10 cellular contexts compared by ENCODE assay signal in the genomic region with DNA sequence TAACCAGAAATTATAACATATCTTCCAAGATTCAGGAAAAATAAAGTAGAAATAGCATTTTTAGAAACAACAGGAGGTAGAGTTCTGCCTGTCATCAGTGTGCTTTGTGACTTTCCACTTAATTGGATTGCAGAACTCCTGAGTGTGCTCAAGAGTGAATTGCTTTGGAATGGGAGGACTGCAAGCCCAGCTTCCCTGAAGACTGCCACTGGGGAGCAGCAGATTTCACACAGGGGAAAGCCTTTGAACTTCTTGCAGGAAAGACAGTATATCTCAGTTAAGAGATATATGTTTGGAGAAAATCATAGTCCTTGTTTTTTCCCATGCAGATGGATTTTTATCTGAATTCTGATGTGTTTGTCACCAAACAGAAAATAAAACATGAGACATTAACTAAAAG.
DNase-seq lines count a peak whose midpoint lies in the region; ATAC-seq and TF ChIP-seq lines count a peak whose summit lies in the region.
"Had no signal": no experiment of that assay in that cellular context is flagged by ENCODE, and none has a peak within 500 bp of the region (broad histone marks: within the 10 kb centered on the region; RNA-seq: fewer than 3 reads in every experiment).

No MANE protein-coding gene starts in this region.

- DNase-seq in G401 (ENCODE audit: low spot score) (peak; percentile 7), RKO (ENCODE audit: low spot score) (peak; percentile 49), fibroblast of gingiva (ENCODE audit: low read depth) (peak; percentile 51), neural crest cell (ENCODE audit: low read depth, low spot score) (no peak), anterior cingulate cortex (lab: John Stamatoyannopoulos, UW) (no peak), spleen (no peak)
- DNase-seq: activated CD4-positive, alpha-beta memory T cell treated with anti-CD3 and anti-CD28 coated beads for 36 hours; pancreas had no signal

- no peak for ATAC-seq in activated T-helper 17 cell treated with anti-CD3 and anti-CD28 coated beads, Interleukin-2, amount 50 U/mL, for 72 hours (replicated peaks)

- no peak overlapping the region for H3K4me3 Mint-ChIP-seq in neural crest cell
- H3K4me3 Mint-ChIP-seq in activated T-helper 17 cell treated with anti-CD3 and anti-CD28 coated beads, Interleukin-2, amount 50 U/mL, for 72 hours = no peak overlapping the region
- H3K4me3 Mint-ChIP-seq: activated CD4-positive, alpha-beta memory T cell treated with anti-CD3 and anti-CD28 coated beads for 36 hours had no signal

- H3K4me1 ChIP-seq in spleen = no peaks in the 10 kb centered on the region
- H3K4me1 ChIP-seq: ascending aorta, pancreas had no signal

- peaks cover 0 to 11% (median 0%) of the 10 kb centered on the region in 8 donors for H3K9me3 ChIP-seq in spleen
- H3K9me3 ChIP-seq: ascending aorta, pancreas had no signal

- intact Hi-C loops in spleen (cut with DNase I; ENCODE audit: low total_unique reads) = no loop called here

- in situ Hi-C loops in G401 (cut with HindIII; ENCODE audit: low sequenced_read_pairs) = no loop called here

- TF ChIP-seq CTCF in neural crest cell (conservative IDR thresholded peaks at IDR 0.05) = peak; percentile 25
- no peak for TF ChIP-seq CTCF in spleen (IDR thresholded peaks at IDR 0.05 in 8 of 11, conservative IDR thresholded peaks at IDR 0.05 in 3 of 11)

- no peaks in the 10 kb centered on the region for H3K27me3 Mint-ChIP-seq in neural crest cell (ENCODE audit: low read depth)
- H3K27me3 Mint-ChIP-seq in activated T-helper 17 cell treated with anti-CD3 and anti-CD28 coated beads, Interleukin-2, amount 50 U/mL, for 72 hours = peaks cover 6% of the 10 kb centered on the region

- H3K27ac ChIP-seq in spleen = no peak overlapping the region
- H3K27ac ChIP-seq: ascending aorta, pancreas had no signal

- H3K4me3 ChIP-seq in spleen = no peak overlapping the region
- H3K4me3 ChIP-seq: ascending aorta, pancreas had no signal

- no peaks in the 10 kb centered on the region for H3K36me3 ChIP-seq in spleen
- H3K36me3 ChIP-seq: ascending aorta, pancreas had no signal

- H3K27me3 ChIP-seq in spleen (replicated peaks in 1 of 7) = peaks cover 0 to 6% (median 0%) of the 10 kb centered on the region in 7 donors
- H3K27me3 ChIP-seq: ascending aorta, pancreas had no signal

- TF ChIP-seq POLR2A in spleen (IDR thresholded peaks at IDR 0.05) = no peak

- no peaks in the 10 kb centered on the region for H3K36me3 Mint-ChIP-seq in neural crest cell (ENCODE audit: low read depth)
- no peaks in the 10 kb centered on the region for H3K36me3 Mint-ChIP-seq in activated T-helper 17 cell treated with anti-CD3 and anti-CD28 coated beads, Interleukin-2, amount 50 U/mL, for 72 hours (ENCODE audit: low read depth)
- H3K36me3 Mint-ChIP-seq: activated CD4-positive, alpha-beta memory T cell treated with anti-CD3 and anti-CD28 coated beads for 36 hours had no signal

- no peaks in the 10 kb centered on the region for H3K4me1 Mint-ChIP-seq in neural crest cell
- H3K4me1 Mint-ChIP-seq in activated T-helper 17 cell treated with anti-CD3 and anti-CD28 coated beads, Interleukin-2, amount 50 U/mL, for 72 hours = no peaks in the 10 kb centered on the region

- no peak overlapping the region for H3K27ac Mint-ChIP-seq in neural crest cell (ENCODE audit: unreplicated experiment)
- H3K27ac Mint-ChIP-seq in activated T-helper 17 cell treated with anti-CD3 and anti-CD28 coated beads, Interleukin-2, amount 50 U/mL, for 72 hours = no peak overlapping the region
- H3K27ac Mint-ChIP-seq: activated CD4-positive, alpha-beta memory T cell treated with anti-CD3 and anti-CD28 coated beads for 36 hours had no signal

- H3K9me3 Mint-ChIP-seq in neural crest cell = no peaks in the 10 kb centered on the region
- H3K9me3 Mint-ChIP-seq in activated T-helper 17 cell treated with anti-CD3 and anti-CD28 coated beads, Interleukin-2, amount 50 U/mL, for 72 hours = no peaks in the 10 kb centered on the region
- H3K9me3 Mint-ChIP-seq: activated CD4-positive, alpha-beta memory T cell treated with anti-CD3 and anti-CD28 coated beads for 36 hours had no signal

Comparison
In these comparisons a context has a peak if more than half of its experiments do, and no peak if none do; other contexts are left out.
1. DNase-seq: peak in G401 (single experiment), RKO (single experiment) and fibroblast of gingiva (single experiment); none in neural crest cell (single experiment), anterior cingulate cortex (0 of 58) and spleen (single experiment).